Comparison of ENCODE assay signal across 8 cellular contexts in the genomic region with DNA sequence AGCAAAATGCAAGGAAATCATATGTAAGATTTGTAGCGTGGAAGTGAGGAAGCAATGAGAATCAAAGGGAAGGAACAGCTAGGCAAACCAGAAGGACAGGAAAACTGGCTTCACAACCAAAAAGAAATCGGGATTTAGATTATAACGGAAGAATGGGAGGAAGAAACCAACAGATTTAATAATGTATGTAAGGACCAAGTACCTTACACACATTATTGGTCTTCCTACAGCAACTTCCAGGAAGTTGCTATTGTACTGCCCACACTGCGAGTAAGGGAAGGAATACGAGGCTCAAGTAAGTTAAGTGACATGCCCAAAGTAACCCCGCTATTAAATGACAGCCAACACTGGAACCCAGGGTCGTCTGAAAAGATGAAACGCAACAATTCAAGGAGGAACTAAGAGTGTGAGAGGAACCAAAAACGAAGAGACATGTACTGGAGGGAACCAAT.
DNase-seq lines count a peak whose midpoint lies in the region; ATAC-seq and TF ChIP-seq lines count a peak whose summit lies in the region.

No MANE protein-coding gene starts in this region.

- DNase-seq in RWPE2 (ENCODE audit: low spot score) (no peak), fibroblast of pulmonary artery (ENCODE audit: low read depth) (no peak), GM10266 (ENCODE audit: extremely low spot score) (no peak), NOMO-1 treated with DMSO at 0.1 percent for 48 hours (lab: John Stamatoyannopoulos, UW; ENCODE audit: unreplicated experiment) (no peak), islet precursor cell (no peak)
- DNase-seq in stimulated activated CD8-positive, alpha-beta memory T cell treated with anti-CD3 and anti-CD28 coated beads, Interleukin-4, amount 100 ng/mL, for 48 hours = no peak

- H3K27ac ChIP-seq in RWPE2 (ENCODE audit: poor library complexity, severe bottlenecking) = peak overlapping the region; percentile 86
- peak overlapping the region; percentile 93 to 99 (median 97) for H3K27ac ChIP-seq in skin epidermis

- ATAC-seq in GM21390 (IDR thresholded peaks at IDR 0.05; ENCODE audit: unreplicated experiment) = peak; percentile 37
- no peak; the same call in 2 of the 3 replicates for ATAC-seq in RWPE2 (ENCODE audit: low read depth)

- no peaks in the 10 kb centered on the region for H3K27me3 ChIP-seq in RWPE2 (ENCODE audit: insufficient read depth, poor library complexity, severe bottlenecking)

- H3K36me3 ChIP-seq in RWPE2 (ENCODE audit: low read depth) = peaks cover 38% of the 10 kb centered on the region

- no peak for TF ChIP-seq CTCF in RWPE2 (IDR thresholded peaks at IDR 0.05; ENCODE audit: poor library complexity, severe bottlenecking)
- TF ChIP-seq CTCF in fibroblast of pulmonary artery (IDR thresholded peaks at IDR 0.05; ENCODE audit: low read length, missing control alignments) = no peak
- no peak for TF ChIP-seq CTCF in GM10266 (IDR thresholded peaks at IDR 0.05; ENCODE audit: control insufficient read depth, insufficient read depth, low read depth, missing control alignments)

- H3K9me3 ChIP-seq in RWPE2 (ENCODE audit: severe bottlenecking) = no peaks in the 10 kb centered on the region

- H3K4me1 ChIP-seq in RWPE2 (ENCODE audit: insufficient read depth, poor library complexity, severe bottlenecking) = peaks cover 7% of the 10 kb centered on the region

- H3K4me3 ChIP-seq in RWPE2 (ENCODE audit: severe bottlenecking) (peak overlapping the region; percentile 85), fibroblast of pulmonary artery (replicated peaks; ENCODE audit: low read depth, low read length) (peak overlapping the region; percentile 74), skin epidermis (peak overlapping the region; percentile 48 to 81 (median 68))
